Comparison of ENCODE assay signal across 31 cellular contexts in the genomic region with DNA sequence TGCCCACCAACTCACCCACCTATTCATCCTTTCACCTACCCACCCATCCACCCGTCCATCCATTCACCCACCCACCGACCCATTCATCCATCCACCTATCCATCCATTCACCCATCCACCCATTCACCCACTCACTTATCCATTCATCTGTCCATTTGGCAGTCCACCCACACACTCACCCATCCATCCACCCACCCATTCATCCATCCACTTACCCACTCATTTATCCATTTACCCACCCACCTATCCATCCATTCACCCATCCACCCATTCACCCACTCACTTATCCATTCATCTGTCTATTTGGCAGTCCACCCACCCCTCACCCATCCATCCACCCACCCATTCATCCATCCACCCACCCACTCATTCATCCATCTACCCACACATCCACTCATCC.
"Had no signal": no experiment of that assay in that cellular context is flagged by ENCODE, and none has a peak within 500 bp of the region (broad histone marks: within the 10 kb centered on the region; RNA-seq: fewer than 3 reads in every experiment).

No MANE protein-coding gene starts in this region.

- H3K36me3 Mint-ChIP-seq: activated CD4-positive, alpha-beta memory T cell treated with anti-CD3 and anti-CD28 coated beads for 36 hours; activated naive CD4-positive, alpha-beta T cell treated with anti-CD3 and anti-CD28 coated beads, Interleukin-2, amount 10 ng/mL, durations not matched to agents 7 days and 5 days; activated naive CD4-positive, alpha-beta T cell treated with anti-CD3 and anti-CD28 coated beads, Interleukin-2, amount 50 U/mL, for 24 hours; activated naive CD8-positive, alpha-beta T cell; activated naive CD8-positive, alpha-beta T cell treated with anti-CD3 and anti-CD28 coated beads, Interleukin-2, amount 10 ng/mL, durations not matched to agents 7 days and 5 days; brain had no signal

- H3K4me3 ChIP-seq: ascending aorta had no signal

- FAIRE-seq: TTC549 had no signal

- H3K27ac Mint-ChIP-seq: activated B cell treated with CpG ODN at 0.5 μM for 24 hours; activated CD4-positive, alpha-beta memory T cell treated with anti-CD3 and anti-CD28 coated beads for 36 hours; activated CD4-positive, alpha-beta T cell treated with anti-CD3 and anti-CD28 coated beads, Interleukin-2, amount 10 ng/mL, durations not matched to agents 24 days and 14 days; activated CD8-positive, alpha-beta T cell treated with anti-CD3 and anti-CD28 coated beads for 36 hours; activated naive CD4-positive, alpha-beta T cell treated with anti-CD3 and anti-CD28 coated beads, Interleukin-2, amount 10 ng/mL, durations not matched to agents 7 days and 5 days; activated naive CD8-positive, alpha-beta T cell; activated naive CD8-positive, alpha-beta T cell treated with anti-CD3 and anti-CD28 coated beads, Interleukin-2, amount 10 ng/mL, durations not matched to agents 7 days and 5 days; activated naive CD8-positive, alpha-beta T cell treated with anti-CD3 and anti-CD28 coated beads, Interleukin-2, amount 50 U/mL, for 24 hours; activated T-cell treated with anti-CD3 and anti-CD28 coated beads, Interleukin-2, amount 50 U/mL, for 24 hours; activated T-helper 2 cell treated with anti-CD3 and anti-CD28 coated beads, Interferon-gamma antibody, Interleukin-2, Interleukin-4, amounts not matched to agents 10 μg/mL and 5 μg/mL and 100 μg/mL, durations not matched to agents 14 hours and 24 hours and 36 hours; T-helper 1 cell treated with Interleukin-12 subunit alpha and Interleukin-12 subunit beta and Interleukin-4 antibody, amounts not matched to agents 30 μg/mL and 1 μg/mL, for 36 hours; T-helper 2 cell treated with Interferon-gamma antibody and Interleukin-4, amounts not matched to agents 5 μg/mL and 100 μg/mL, for 36 hours had no signal

- H3K9me3 Mint-ChIP-seq: activated B cell treated with CpG ODN at 0.5 μM for 24 hours; activated CD4-positive, alpha-beta memory T cell treated with anti-CD3 and anti-CD28 coated beads for 36 hours; activated CD8-positive, alpha-beta T cell treated with anti-CD3 and anti-CD28 coated beads for 36 hours; activated naive CD4-positive, alpha-beta T cell treated with anti-CD3 and anti-CD28 coated beads, Interleukin-2, amount 10 ng/mL, durations not matched to agents 7 days and 5 days; activated naive CD8-positive, alpha-beta T cell treated with anti-CD3 and anti-CD28 coated beads, Interleukin-2, amount 10 ng/mL, durations not matched to agents 7 days and 5 days; activated T-cell treated with anti-CD3 and anti-CD28 coated beads, Interleukin-2, amount 50 U/mL, for 24 hours; activated T-helper 2 cell treated with anti-CD3 and anti-CD28 coated beads, Interferon-gamma antibody, Interleukin-2, Interleukin-4, amounts not matched to agents 10 μg/mL and 5 μg/mL and 100 μg/mL, durations not matched to agents 14 hours and 24 hours and 36 hours; T-helper 1 cell treated with Interleukin-12 subunit alpha and Interleukin-12 subunit beta and Interleukin-4 antibody, amounts not matched to agents 30 μg/mL and 1 μg/mL, for 36 hours; T-helper 2 cell treated with Interferon-gamma antibody and Interleukin-4, amounts not matched to agents 5 μg/mL and 100 μg/mL, for 36 hours had no signal

- H3K4me1 Mint-ChIP-seq: activated B cell treated with CpG ODN at 0.5 μM for 24 hours; activated CD4-positive, alpha-beta T cell treated with anti-CD3 and anti-CD28 coated beads, Interleukin-2, amount 10 ng/mL, durations not matched to agents 24 days and 14 days; activated naive CD4-positive, alpha-beta T cell treated with anti-CD3 and anti-CD28 coated beads, Interleukin-2, amount 10 ng/mL, durations not matched to agents 7 days and 5 days; activated naive CD4-positive, alpha-beta T cell treated with anti-CD3 and anti-CD28 coated beads, Interleukin-2, amount 50 U/mL, for 24 hours; activated naive CD8-positive, alpha-beta T cell treated with anti-CD3 and anti-CD28 coated beads, Interleukin-2, amount 10 ng/mL, durations not matched to agents 7 days and 5 days; activated naive CD8-positive, alpha-beta T cell treated with anti-CD3 and anti-CD28 coated beads, Interleukin-2, amount 50 U/mL, for 24 hours; brain had no signal

- H3K4me3 Mint-ChIP-seq: activated B cell treated with CpG ODN at 0.5 μM for 24 hours; activated CD4-positive, alpha-beta memory T cell treated with anti-CD3 and anti-CD28 coated beads for 36 hours; activated CD4-positive, alpha-beta T cell treated with anti-CD3 and anti-CD28 coated beads, Interleukin-2, amount 10 ng/mL, durations not matched to agents 24 days and 14 days; activated CD8-positive, alpha-beta T cell treated with anti-CD3 and anti-CD28 coated beads for 36 hours; activated naive CD4-positive, alpha-beta T cell treated with anti-CD3 and anti-CD28 coated beads, Interleukin-2, amount 10 ng/mL, durations not matched to agents 7 days and 5 days; activated naive CD4-positive, alpha-beta T cell treated with anti-CD3 and anti-CD28 coated beads, Interleukin-2, amount 50 U/mL, for 24 hours; activated naive CD8-positive, alpha-beta T cell; activated naive CD8-positive, alpha-beta T cell treated with anti-CD3 and anti-CD28 coated beads, Interleukin-2, amount 10 ng/mL, durations not matched to agents 7 days and 5 days; activated naive CD8-positive, alpha-beta T cell treated with anti-CD3 and anti-CD28 coated beads, Interleukin-2, amount 50 U/mL, for 24 hours; activated T-cell treated with anti-CD3 and anti-CD28 coated beads, Interleukin-2, amount 50 U/mL, for 24 hours; T-helper 1 cell treated with Interleukin-12 subunit alpha and Interleukin-12 subunit beta and Interleukin-4 antibody, amounts not matched to agents 30 μg/mL and 1 μg/mL, for 36 hours; T-helper 2 cell treated with Interferon-gamma antibody and Interleukin-4, amounts not matched to agents 5 μg/mL and 100 μg/mL, for 36 hours had no signal

- ATAC-seq: activated CD8-positive, alpha-beta T cell treated with anti-CD3 and anti-CD28 coated beads for 36 hours; activated naive CD8-positive, alpha-beta T cell treated with anti-CD3 and anti-CD28 coated beads, Interleukin-2, amount 50 U/mL, for 24 hours had no signal

- DNase-seq: activated B cell treated with CpG ODN at 0.5 μM for 24 hours; activated CD4-positive, alpha-beta memory T cell treated with anti-CD3 and anti-CD28 coated beads for 36 hours; activated CD4-positive, alpha-beta T cell treated with anti-CD3 and anti-CD28 coated beads for 4 hours; activated CD4-positive, alpha-beta T cell treated with anti-CD3 and anti-CD28 coated beads, Interleukin-2, amount 10 ng/mL, durations not matched to agents 24 days and 14 days; activated CD4-positive, alpha-beta T cell treated with anti-CD3 and anti-CD28 coated beads, Interleukin-2, amount 50 U/mL, for 1 hour; activated CD4-positive, alpha-beta T cell treated with anti-CD3 and anti-CD28 coated beads, Interleukin-2, amount 50 U/mL, for 4 hours; activated CD4-positive, CD25-positive, alpha-beta regulatory T cell treated with anti-CD3 and anti-CD28 coated beads, Interleukin-2, amount 50 U/mL, for 72 hours; activated CD8-positive, alpha-beta memory T cell treated with anti-CD3 and anti-CD28 coated beads, Interleukin-2, amount 50 U/mL, for 48 hours; activated CD8-positive, alpha-beta T cell treated with anti-CD3 and anti-CD28 coated beads for 36 hours; activated effector memory CD4-positive, alpha-beta T cell treated with Interleukin-2 at 50 U/mL for 16 hours; activated gamma-delta T cell; activated naive CD4-positive, alpha-beta T cell treated with anti-CD3 and anti-CD28 coated beads, Interleukin-2, amount 10 ng/mL, durations not matched to agents 7 days and 5 days; activated naive CD4-positive, alpha-beta T cell treated with Interleukin-2 at 50 U/mL for 16 hours; activated naive CD8-positive, alpha-beta T cell treated with anti-CD3 and anti-CD28 coated beads, Interleukin-2, amount 10 ng/mL, durations not matched to agents 7 days and 5 days; activated naive CD8-positive, alpha-beta T cell treated with anti-CD3 and anti-CD28 coated beads, Interleukin-2, amount 50 U/mL, for 24 hours; activated T-cell treated with anti-CD3 and anti-CD28 coated beads, Interleukin-2, amount 50 U/mL, for 24 hours; activated T-cell treated with anti-CD3 and anti-CD28 coated beads, Interleukin-2, amount 50 U/mL, for 48 hours; amygdala; anterior cingulate cortex; central memory CD4-positive, alpha-beta T cell; T-helper 1 cell; T-helper 2 cell; T-helper 9 cell had no signal

- H3K27me3 Mint-ChIP-seq: activated B cell treated with CpG ODN at 0.5 μM for 24 hours; activated CD4-positive, alpha-beta T cell treated with anti-CD3 and anti-CD28 coated beads, Interleukin-2, amount 10 ng/mL, durations not matched to agents 24 days and 14 days had no signal

- H3K36me3 ChIP-seq: ascending aorta had no signal

- H3K27me3 ChIP-seq: ascending aorta had no signal
